26 cellular contexts compared by ENCODE assay signal in genomic region chr2:77013457-77013856, GRCh38.
"Had no signal": no experiment of that assay in that cellular context is flagged by ENCODE, and none has a peak within 500 bp of the region (broad histone marks: within the 10 kb centered on the region; RNA-seq: fewer than 3 reads in every experiment).

No MANE protein-coding gene starts in this region.

- H3K36me3 Mint-ChIP-seq: naive thymus-derived CD8-positive, alpha-beta T cell; stimulated activated memory B cell treated with anti-CD40 and anti-IgM and Interleukin-4, amounts not matched to agents 10 μg/mL and 1 μg/mL and 100 μg/mL, for 72 hours had no signal

- H3K9me3 Mint-ChIP-seq: dendritic cell treated with granulocyte-macrophage colony-stimulating factor and Interleukin-4, amounts not matched to agents 40 ng/mL and 50 ng/mL, for 4 days; endodermal cell; nephron progenitor cell; stimulated activated memory B cell treated with anti-CD40 and anti-IgM and Interleukin-4, amounts not matched to agents 10 μg/mL and 1 μg/mL and 100 μg/mL, for 72 hours had no signal

- H3K27ac ChIP-seq: colonic mucosa, epithelial cell of prostate, gastrocnemius medialis, hepatocyte, left ventricle myocardium inferior, lower lobe of right lung, neutrophil, pancreas, right atrium auricular region, skin epidermis, spleen, testis, tibial artery, upper lobe of left lung had no signal

- DNase-seq: colonic mucosa; effector CD8-positive, alpha-beta T cell; endodermal cell; foreskin fibroblast; gastrocnemius medialis; head of caudate nucleus; kidney; left ventricle myocardium inferior; lower lobe of right lung; naive thymus-derived CD8-positive, alpha-beta T cell; nephron progenitor cell; pancreas; spleen; stimulated activated CD4-positive, alpha-beta T cell treated with anti-CD3 and anti-CD28 coated beads, Interleukin-4, amount 100 ng/mL, for 4 hours; stimulated activated naive CD8-positive, alpha-beta T cell treated with anti-CD3 and anti-CD28 coated beads, Interleukin-15, Interleukin-2, amounts not matched to agents 100 U/mL and 50 U/mL, for 24 hours; substantia nigra; testis; tibial artery; upper lobe of left lung had no signal

- H3K4me3 Mint-ChIP-seq: dendritic cell treated with granulocyte-macrophage colony-stimulating factor and Interleukin-4, amounts not matched to agents 40 ng/mL and 50 ng/mL, for 4 days; endodermal cell; naive thymus-derived CD8-positive, alpha-beta T cell; nephron progenitor cell; stimulated activated memory B cell treated with anti-CD40 and anti-IgM and Interleukin-4, amounts not matched to agents 10 μg/mL and 1 μg/mL and 100 μg/mL, for 72 hours had no signal

- H3K27ac Mint-ChIP-seq: dendritic cell treated with granulocyte-macrophage colony-stimulating factor and Interleukin-4, amounts not matched to agents 40 ng/mL and 50 ng/mL, for 4 days; endodermal cell; naive thymus-derived CD8-positive, alpha-beta T cell; nephron progenitor cell; stimulated activated memory B cell treated with anti-CD40 and anti-IgM and Interleukin-4, amounts not matched to agents 10 μg/mL and 1 μg/mL and 100 μg/mL, for 72 hours had no signal

- ATAC-seq: gastrocnemius medialis; lower lobe of right lung; naive thymus-derived CD8-positive, alpha-beta T cell; stimulated activated memory B cell treated with anti-CD40 and anti-IgM and Interleukin-4, amounts not matched to agents 10 μg/mL and 1 μg/mL and 100 μg/mL, for 72 hours; stimulated activated naive CD8-positive, alpha-beta T cell treated with anti-CD3 and anti-CD28 coated beads, Interleukin-15, Interleukin-2, amounts not matched to agents 100 U/mL and 50 U/mL, for 24 hours had no signal

- H3K27me3 Mint-ChIP-seq: dendritic cell treated with granulocyte-macrophage colony-stimulating factor and Interleukin-4, amounts not matched to agents 40 ng/mL and 50 ng/mL, for 4 days; naive thymus-derived CD8-positive, alpha-beta T cell; stimulated activated memory B cell treated with anti-CD40 and anti-IgM and Interleukin-4, amounts not matched to agents 10 μg/mL and 1 μg/mL and 100 μg/mL, for 72 hours had no signal

- H3K4me1 Mint-ChIP-seq: naive thymus-derived CD8-positive, alpha-beta T cell; nephron progenitor cell; stimulated activated memory B cell treated with anti-CD40 and anti-IgM and Interleukin-4, amounts not matched to agents 10 μg/mL and 1 μg/mL and 100 μg/mL, for 72 hours had no signal
